4 cellular contexts compared by ENCODE assay signal in genomic region chr18:9897787-9898291, GRCh38. TPM values are rescaled to one million over a fixed set of nuclear protein-coding genes. Genes with fewer than 3 reads are reported as not detected.
"Had no signal": no experiment of that assay in that cellular context is flagged by ENCODE, and none has a peak within 500 bp of the region (broad histone marks: within the 10 kb centered on the region; RNA-seq: fewer than 3 reads in every experiment).

No MANE protein-coding gene starts in this region.

RNA-seq across cellular contexts. Expression of gene TXNDC2, which starts 12.1 kb away (rescaled TPM):
- total RNA-seq: GM23248, H7, HT-29 had no signal
- polyA plus RNA-seq: GM23248, IMR-90 had no signal
